Comparison of ENCODE assay signal across 14 cellular contexts in genomic region chr2:238132463-238133450, GRCh38. TPM values are rescaled to one million over a fixed set of nuclear protein-coding genes. Genes with fewer than 3 reads are reported as not detected.
"Had no signal": no experiment of that assay in that cellular context is flagged by ENCODE, and none has a peak within 500 bp of the region (broad histone marks: within the 10 kb centered on the region; RNA-seq: fewer than 3 reads in every experiment).

No MANE protein-coding gene starts in this region.

- H3K27ac ChIP-seq: esophagus muscularis mucosa, tibial nerve, WERI-Rb-1 had no signal

- H3K27ac Mint-ChIP-seq: activated naive CD4-positive, alpha-beta T cell treated with anti-CD3 and anti-CD28 coated beads for 36 hours; activated T-helper 2 cell treated with anti-CD3 and anti-CD28 coated beads, Interferon-gamma antibody, Interleukin-2, Interleukin-4, amounts not matched to agents 10 μg/mL and 5 μg/mL and 100 μg/mL, durations not matched to agents 14 hours and 24 hours and 36 hours; natural killer cell; stimulated activated naive B cell treated with anti-CD40 and anti-IgM and Interleukin-4, amounts not matched to agents 10 μg/mL and 1 μg/mL and 100 μg/mL, for 72 hours; T-helper 17 cell had no signal

- H3K27me3 ChIP-seq: esophagus muscularis mucosa, tibial nerve had no signal

- H3K4me3 Mint-ChIP-seq: activated naive CD4-positive, alpha-beta T cell treated with anti-CD3 and anti-CD28 coated beads for 36 hours; natural killer cell; stimulated activated naive B cell treated with anti-CD40 and anti-IgM and Interleukin-4, amounts not matched to agents 10 μg/mL and 1 μg/mL and 100 μg/mL, for 72 hours; T-helper 17 cell had no signal

- DNase-seq: activated CD4-positive, alpha-beta T cell treated with anti-CD3 and anti-CD28 coated beads, Interleukin-2, amount 50 U/mL, for 48 hours; activated naive CD4-positive, alpha-beta T cell treated with anti-CD3 and anti-CD28 coated beads for 36 hours; natural killer cell; stimulated activated CD4-positive, alpha-beta T cell treated with anti-CD3 and anti-CD28 coated beads, Interleukin-15, amount 100 ng/mL, for 24 hours; stimulated activated CD4-positive, alpha-beta T cell treated with anti-CD3 and anti-CD28 coated beads, Interleukin-4, amount 100 ng/mL, for 1 hour; stimulated activated naive B cell treated with anti-CD40 and anti-IgM and Interleukin-4, amounts not matched to agents 10 μg/mL and 1 μg/mL and 100 μg/mL, for 72 hours; substantia nigra; WERI-Rb-1 had no signal

- H3K4me3 ChIP-seq: esophagus muscularis mucosa, tibial nerve had no signal

- H3K9me3 ChIP-seq: esophagus muscularis mucosa, tibial nerve had no signal

- H3K4me1 Mint-ChIP-seq: natural killer cell had no signal

- ATAC-seq: stimulated activated naive B cell treated with anti-CD40 and anti-IgM and Interleukin-4, amounts not matched to agents 10 μg/mL and 1 μg/mL and 100 μg/mL, for 72 hours; T-helper 17 cell had no signal

- H3K36me3 ChIP-seq: WERI-Rb-1 had no signal

- H3K27me3 Mint-ChIP-seq: stimulated activated naive B cell treated with anti-CD40 and anti-IgM and Interleukin-4, amounts not matched to agents 10 μg/mL and 1 μg/mL and 100 μg/mL, for 72 hours; T-helper 17 cell had no signal

- H3K9me3 Mint-ChIP-seq: activated naive CD4-positive, alpha-beta T cell treated with anti-CD3 and anti-CD28 coated beads for 36 hours; activated T-helper 2 cell treated with anti-CD3 and anti-CD28 coated beads, Interferon-gamma antibody, Interleukin-2, Interleukin-4, amounts not matched to agents 10 μg/mL and 5 μg/mL and 100 μg/mL, durations not matched to agents 14 hours and 24 hours and 36 hours; natural killer cell; stimulated activated naive B cell treated with anti-CD40 and anti-IgM and Interleukin-4, amounts not matched to agents 10 μg/mL and 1 μg/mL and 100 μg/mL, for 72 hours had no signal

- H3K36me3 Mint-ChIP-seq: natural killer cell had no signal

RNA-seq across cellular contexts. Expression of gene KLHL30, which starts 5.7 kb away (rescaled TPM):
- total RNA-seq: activated naive CD4-positive, alpha-beta T cell treated with anti-CD3 and anti-CD28 coated beads for 36 hours; activated T-helper 2 cell treated with anti-CD3 and anti-CD28 coated beads, Interferon-gamma antibody, Interleukin-2, Interleukin-4, amounts not matched to agents 10 μg/mL and 5 μg/mL and 100 μg/mL, durations not matched to agents 14 hours and 24 hours and 36 hours; lung microvascular endothelial cell; mononuclear cell; natural killer cell; T-helper 17 cell had no signal

RNA-seq across cellular contexts. Expression of gene ERFE, which starts 26.0 kb away (rescaled TPM):
- total RNA-seq: lung microvascular endothelial cell, T-helper 17 cell, tibial nerve had no signal

RNA-seq across cellular contexts. Expression of gene ESPNL, which starts 32.6 kb away (rescaled TPM):
- total RNA-seq: lung microvascular endothelial cell, natural killer cell had no signal
